Comparison of ENCODE assay signal across 13 cellular contexts in the genomic region with DNA sequence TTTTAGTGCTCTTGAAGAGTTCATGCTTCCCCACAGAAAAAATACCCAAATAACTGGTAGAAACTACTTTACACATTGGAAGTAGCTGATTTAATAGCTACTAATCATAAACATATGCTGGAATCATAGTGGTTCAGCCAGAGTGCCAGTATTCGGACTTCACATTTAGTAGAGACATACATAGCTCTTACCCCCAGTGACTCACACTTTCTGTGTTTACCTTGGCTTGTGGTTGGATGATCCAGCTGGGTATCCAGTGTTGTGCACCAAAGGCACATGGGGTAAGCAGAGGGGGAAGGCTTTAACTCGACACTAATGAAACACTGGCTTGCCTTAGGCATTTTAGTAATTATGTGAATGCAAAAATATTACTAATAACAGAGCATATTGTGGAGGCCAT. TPM values are rescaled to one million over a fixed set of nuclear protein-coding genes. Genes with fewer than 3 reads are reported as not detected.
DNase-seq lines count a peak whose midpoint lies in the region; TF ChIP-seq lines count a peak whose summit lies in the region.
"Had no signal": no experiment of that assay in that cellular context is flagged by ENCODE, and none has a peak within 500 bp of the region (broad histone marks: within the 10 kb centered on the region; RNA-seq: fewer than 3 reads in every experiment).

No MANE protein-coding gene starts in this region.

- intact Hi-C loops in left ventricle myocardium inferior (cut with micrococcal nuclease): no loop called here
- intact Hi-C loops in cardiac septum (cut with DNase I): loop anchor here (5.0 kb wide), 1 partner anchor 50 kb away; no protein-coding TSS in a partner anchor

- H3K9me3 Mint-ChIP-seq in endothelial cell (ENCODE audit: unreplicated experiment): no peaks in the 10 kb centered on the region

- TF ChIP-seq CTCF in left ventricle myocardium inferior (IDR thresholded peaks at IDR 0.05; ENCODE audit: borderline replicate concordance): no peak
- no peak for TF ChIP-seq CTCF in fibroblast of villous mesenchyme (IDR thresholded peaks at IDR 0.05; ENCODE audit: insufficient read depth, low read depth, low read length)
- no peak for TF ChIP-seq CTCF in endothelial cell (IDR thresholded peaks at IDR 0.05; ENCODE audit: unreplicated experiment)

- DNase-seq in left ventricle myocardium inferior: no peak
- DNase-seq in cardiac septum (ENCODE audit: low spot score): no peak
- DNase-seq in SW480 (ENCODE audit: low spot score): peak; percentile 61
- DNase-seq in fibroblast of villous mesenchyme (ENCODE audit: low read depth): peak; percentile 87
- DNase-seq in iPS-NIHi7 (ENCODE audit: extremely low spot score): no peak
- no peak for DNase-seq in endothelial cell (ENCODE audit: low spot score)
- no peak for DNase-seq in stimulated activated naive CD4-positive, alpha-beta T cell treated with Interleukin-2 at 50 U/mL for 16 hours (lab: John Stamatoyannopoulos, UW)
- no peak for DNase-seq in T-helper 2 cell
- DNase-seq: caudate nucleus, natural killer cell, NCI-H2227 treated with DMSO at 0.1 percent for 48 hours, T-cell had no signal

- peaks cover 3% of the 10 kb centered on the region for H3K36me3 Mint-ChIP-seq in endothelial cell (ENCODE audit: low read depth, unreplicated experiment)
- H3K36me3 Mint-ChIP-seq: natural killer cell, T-cell had no signal

- peaks cover 12% of the 10 kb centered on the region for H3K4me1 ChIP-seq in left ventricle myocardium inferior

- no peaks in the 10 kb centered on the region for H3K27me3 ChIP-seq in left ventricle myocardium inferior (ENCODE audit: low read depth)
- H3K27me3 ChIP-seq: tibial nerve had no signal

- H3K27me3 Mint-ChIP-seq in endothelial cell (ENCODE audit: unreplicated experiment): peaks cover 5% of the 10 kb centered on the region
- H3K27me3 Mint-ChIP-seq: T-cell had no signal

- no peak overlapping the region for H3K27ac Mint-ChIP-seq in endothelial cell (ENCODE audit: unreplicated experiment)
- H3K27ac Mint-ChIP-seq: natural killer cell, T-cell had no signal

- H3K4me3 ChIP-seq in left ventricle myocardium inferior (no peak overlapping the region), fibroblast of villous mesenchyme (ENCODE audit: low read depth, low read length) (no peak overlapping the region)
- H3K4me3 ChIP-seq: tibial nerve had no signal

- H3K36me3 ChIP-seq in left ventricle myocardium inferior: no peaks in the 10 kb centered on the region
- H3K36me3 ChIP-seq: tibial nerve had no signal

- H3K27ac ChIP-seq in left ventricle myocardium inferior (replicated peaks): peak overlapping the region; percentile 43
- H3K27ac ChIP-seq: tibial nerve had no signal

- H3K9me3 ChIP-seq in left ventricle myocardium inferior (replicated peaks): peaks cover 16% of the 10 kb centered on the region

- H3K4me1 Mint-ChIP-seq in endothelial cell (ENCODE audit: unreplicated experiment): peaks cover 31% of the 10 kb centered on the region
- H3K4me1 Mint-ChIP-seq: natural killer cell, T-cell had no signal

- no peak overlapping the region for H3K4me3 Mint-ChIP-seq in endothelial cell (ENCODE audit: unreplicated experiment)
- H3K4me3 Mint-ChIP-seq: natural killer cell, T-cell had no signal

RNA-seq across cellular contexts. Expression of gene ARHGAP28, which starts 18.1 kb away (rescaled TPM):
- total RNA-seq in left ventricle myocardium inferior (1.5 TPM), cardiac septum (2.1 TPM), fibroblast of villous mesenchyme (6.0 and 7.1 TPM in 2 replicates), endothelial cell (ENCODE audit: unreplicated experiment) (350 TPM)
- total RNA-seq: natural killer cell had no signal

Comparison
In these comparisons a context has a peak if more than half of its experiments do, and no peak if none do; other contexts are left out.
1. DNase-seq: peak in SW480 (single experiment) and fibroblast of villous mesenchyme (single experiment); none in left ventricle myocardium inferior (single experiment), cardiac septum (single experiment), iPS-NIHi7 (single experiment), endothelial cell (single experiment), stimulated activated naive CD4-positive, alpha-beta T cell treated with Interleukin-2 at 50 U/mL for 16 hours (single experiment) and T-helper 2 cell (0 of 5).
2. RNA of gene ARHGAP28, which starts 18.1 kb away (total RNA-seq): 350 TPM in endothelial cell (single experiment); 6.0 to 7.1 TPM in fibroblast of villous mesenchyme, 2.1 TPM in cardiac septum (single experiment) and 1.5 TPM in left ventricle myocardium inferior (single experiment); every median in the first group is over 10 times any median in the second.